In the genomic region with DNA sequence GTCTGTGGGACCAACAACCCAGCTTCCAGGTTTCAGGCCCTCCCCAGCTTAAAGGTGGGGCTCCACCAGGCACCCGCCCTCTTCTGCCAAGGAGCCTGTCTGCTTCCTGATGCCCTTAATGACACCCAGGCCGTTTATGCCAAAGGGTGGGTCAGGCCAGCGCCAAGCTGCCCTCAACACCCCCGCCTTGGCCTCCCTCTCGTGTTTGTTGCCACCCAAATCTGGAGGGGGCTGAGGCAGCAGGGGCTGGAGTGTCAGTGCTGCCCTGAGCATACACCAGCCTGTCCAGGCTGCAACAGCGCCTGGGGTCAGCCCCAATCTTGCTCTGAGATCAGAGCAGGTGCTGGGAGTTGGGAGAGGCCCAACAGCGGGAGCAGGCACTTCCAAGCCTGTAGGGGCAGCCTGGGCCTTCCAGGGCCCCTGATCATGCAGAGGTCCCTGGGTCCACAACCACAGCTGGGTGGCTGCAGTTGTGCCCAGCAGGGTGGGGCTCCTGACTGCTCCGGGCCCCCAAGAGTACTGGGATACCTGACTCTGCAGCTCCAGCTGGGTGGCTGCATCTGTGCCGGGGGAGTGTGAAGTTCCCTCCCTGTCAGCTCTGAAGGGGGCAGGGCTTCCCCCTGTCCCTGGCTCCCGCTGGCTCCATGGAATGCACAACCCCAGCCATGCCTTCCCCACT, we compare ENCODE assay signal across 29 cellular contexts. TPM values are rescaled to one million over a fixed set of nuclear protein-coding genes. Genes with fewer than 3 reads are reported as not detected.
"Had no signal": no experiment of that assay in that cellular context is flagged by ENCODE, and none has a peak within 500 bp of the region (broad histone marks: within the 10 kb centered on the region; RNA-seq: fewer than 3 reads in every experiment).

No MANE protein-coding gene starts in this region.

- H3K27ac ChIP-seq: body of pancreas, cardiac muscle cell, neutrophil, tibial nerve had no signal

- DNase-seq: activated CD4-positive, alpha-beta memory T cell treated with anti-CD3 and anti-CD28 coated beads, Interleukin-2, amount 10 ng/mL, durations not matched to agents 7 days and 5 days; activated CD4-positive, alpha-beta T cell treated with anti-CD3 and anti-CD28 coated beads for 1 hour; activated CD4-positive, alpha-beta T cell treated with anti-CD3 and anti-CD28 coated beads, Interleukin-2, amount 10 ng/mL, durations not matched to agents 7 days and 5 days; activated CD8-positive, alpha-beta memory T cell treated with anti-CD3 and anti-CD28 coated beads, Interleukin-2, amount 50 U/mL, for 48 hours; activated T-cell treated with anti-CD3 and anti-CD28 coated beads, Interleukin-2, amount 50 U/mL, for 24 hours; body of pancreas; cortex of kidney; foreskin fibroblast; hippocampal formation; retina; SK-N-SH; stimulated activated CD4-positive, alpha-beta T cell treated with anti-CD3 and anti-CD28 coated beads, Interleukin-15, amount 100 ng/mL, for 24 hours; stimulated activated CD4-positive, alpha-beta T cell treated with anti-CD3 and anti-CD28 coated beads, Interleukin-2, amount 100 ng/mL, for 24 hours; stimulated activated naive CD4-positive, alpha-beta T cell; T-helper 2 cell had no signal

- FAIRE-seq: endothelial cell of umbilical vein, urothelium cell line had no signal

- H3K36me3 Mint-ChIP-seq: activated naive CD8-positive, alpha-beta T cell had no signal

- H3K4me3 ChIP-seq: body of pancreas, cardiac muscle cell, lung, smooth muscle cell, tibial nerve had no signal

- H3K9me3 ChIP-seq: body of pancreas, neutrophil, SK-N-SH had no signal

- H3K27me3 Mint-ChIP-seq: activated CD4-positive, alpha-beta memory T cell treated with anti-CD3 and anti-CD28 coated beads, Interleukin-2, amount 10 ng/mL, durations not matched to agents 7 days and 5 days; activated CD4-positive, alpha-beta T cell treated with anti-CD3 and anti-CD28 coated beads, Interleukin-2, amount 10 ng/mL, durations not matched to agents 7 days and 5 days; activated naive CD8-positive, alpha-beta T cell; activated T-cell treated with anti-CD3 and anti-CD28 coated beads, Interleukin-2, amount 50 U/mL, for 24 hours; progenitor cell of endocrine pancreas had no signal

- H3K9me3 Mint-ChIP-seq: activated CD4-positive, alpha-beta T cell treated with anti-CD3 and anti-CD28 coated beads, Interleukin-2, amount 10 ng/mL, durations not matched to agents 7 days and 5 days; nephron had no signal

- H3K4me1 Mint-ChIP-seq: activated CD4-positive, alpha-beta memory T cell treated with anti-CD3 and anti-CD28 coated beads, Interleukin-2, amount 10 ng/mL, durations not matched to agents 7 days and 5 days; activated CD4-positive, alpha-beta T cell treated with anti-CD3 and anti-CD28 coated beads, Interleukin-2, amount 10 ng/mL, durations not matched to agents 7 days and 5 days; nephron; WTC11 had no signal

- H3K27ac Mint-ChIP-seq: activated CD4-positive, alpha-beta memory T cell treated with anti-CD3 and anti-CD28 coated beads, Interleukin-2, amount 10 ng/mL, durations not matched to agents 7 days and 5 days; activated CD4-positive, alpha-beta T cell treated with anti-CD3 and anti-CD28 coated beads, Interleukin-2, amount 10 ng/mL, durations not matched to agents 7 days and 5 days; activated naive CD8-positive, alpha-beta T cell; activated T-cell treated with anti-CD3 and anti-CD28 coated beads, Interleukin-2, amount 50 U/mL, for 24 hours; nephron; progenitor cell of endocrine pancreas; WTC11 had no signal

- H3K4me1 ChIP-seq: body of pancreas, tibial nerve had no signal

- H3K4me3 Mint-ChIP-seq: activated CD4-positive, alpha-beta memory T cell treated with anti-CD3 and anti-CD28 coated beads, Interleukin-2, amount 10 ng/mL, durations not matched to agents 7 days and 5 days; activated CD4-positive, alpha-beta T cell treated with anti-CD3 and anti-CD28 coated beads, Interleukin-2, amount 10 ng/mL, durations not matched to agents 7 days and 5 days; activated naive CD8-positive, alpha-beta T cell; activated T-cell treated with anti-CD3 and anti-CD28 coated beads, Interleukin-2, amount 50 U/mL, for 24 hours; nephron; WTC11 had no signal

- ATAC-seq: body of pancreas, WTC11 had no signal

- H3K9ac ChIP-seq: SK-N-SH had no signal

- H3K36me3 ChIP-seq: cardiac muscle cell, neutrophil, tibial nerve had no signal

- H3K27me3 ChIP-seq: body of pancreas, cardiac muscle cell, neutrophil, tibial nerve had no signal

RNA-seq across cellular contexts. Expression of gene TYRP1, which starts 34.5 kb away (rescaled TPM):
- total RNA-seq: activated CD4-positive, alpha-beta memory T cell treated with anti-CD3 and anti-CD28 coated beads, Interleukin-2, amount 10 ng/mL, durations not matched to agents 7 days and 5 days; activated CD4-positive, alpha-beta T cell treated with anti-CD3 and anti-CD28 coated beads, Interleukin-2, amount 10 ng/mL, durations not matched to agents 7 days and 5 days; body of pancreas; endothelial cell of umbilical vein; kidney epithelial cell; mesenteric fat pad; osteocyte; progenitor cell of endocrine pancreas; tibial nerve had no signal
- polyA plus RNA-seq: SK-N-SH had no signal
